Comparison of ENCODE assay signal across 9 cellular contexts in the genomic region with DNA sequence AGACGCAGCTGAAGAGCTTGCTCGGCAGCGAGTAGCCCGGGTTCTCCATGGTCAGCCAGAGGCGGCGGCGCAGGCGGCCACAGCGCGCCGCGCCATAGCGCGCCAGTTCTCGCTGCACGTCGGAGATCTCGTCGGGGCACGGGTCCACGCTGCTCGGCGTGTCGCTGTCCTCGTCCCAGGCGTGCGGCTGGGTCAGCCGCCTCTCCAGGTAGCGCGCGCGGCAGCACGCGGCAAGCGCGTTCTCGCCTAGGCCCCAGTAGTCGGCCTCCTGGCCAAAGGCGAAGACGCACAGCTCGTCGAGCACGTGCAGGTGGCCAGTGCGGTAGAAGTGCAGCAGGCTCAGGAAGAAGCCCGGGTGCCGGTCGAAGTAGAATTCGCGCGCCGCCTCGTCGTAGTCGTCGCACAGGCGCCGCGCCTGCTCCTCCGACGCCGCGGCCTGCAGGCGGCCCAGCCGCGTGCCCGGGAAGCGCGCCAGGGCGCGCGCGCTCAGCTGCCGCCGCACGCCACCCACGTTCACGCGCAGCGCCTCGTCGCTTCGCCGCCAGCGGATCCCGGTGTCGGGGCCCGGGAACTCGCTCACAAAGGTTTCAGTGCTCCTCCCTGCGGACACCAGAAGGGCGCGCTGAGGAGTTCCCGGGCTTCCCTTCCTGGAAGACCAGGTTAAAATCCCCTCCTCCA. TPM values are rescaled to one million over a fixed set of nuclear protein-coding genes. Genes with fewer than 3 reads are reported as not detected.
DNase-seq lines count a peak whose midpoint lies in the region; ATAC-seq, FAIRE-seq and TF ChIP-seq lines count a peak whose summit lies in the region.
"Had no signal": no experiment of that assay in that cellular context is flagged by ENCODE, and none has a peak within 500 bp of the region (broad histone marks: within the 10 kb centered on the region; RNA-seq: fewer than 3 reads in every experiment).

No MANE protein-coding gene starts in this region.

- CTCF ChIA-PET in AG04450 (lab: Charles Lee): interaction anchor here (1.8 to 7.3 kb wide), 10 partner anchors 11 to 673 kb away, joined by 8 to 275 read pairs (median 34); no protein-coding TSS in a partner anchor

- intact Hi-C loops in dendritic cell treated with granulocyte-macrophage colony-stimulating factor and Interleukin-4, amounts not matched to agents 40 ng/mL and 50 ng/mL, for 4 days (cut with micrococcal nuclease): loop anchor here (5.0 kb wide), 3 partner anchors 56 to 351 kb away; a partner anchor contains a TSS

- peaks cover 10% of the 10 kb centered on the region; the same call in 1 of the 2 replicates for H3K9me3 ChIP-seq in AG04450 (ENCODE audit: control insufficient read depth, insufficient read depth, low read length)

- peaks cover 57% of the 10 kb centered on the region for H3K27me3 Mint-ChIP-seq in dendritic cell treated with granulocyte-macrophage colony-stimulating factor and Interleukin-4, amounts not matched to agents 40 ng/mL and 50 ng/mL, for 4 days

- peaks cover 38% of the 10 kb centered on the region for H3K27me3 ChIP-seq in AG04450 (ENCODE audit: control insufficient read depth, insufficient read depth, low read length)

- POLR2A ChIA-PET in AG04450 (lab: Yijun Ruan, JAX): no interaction called here

- no peak overlapping the region for H3K27ac Mint-ChIP-seq in dendritic cell treated with granulocyte-macrophage colony-stimulating factor and Interleukin-4, amounts not matched to agents 40 ng/mL and 50 ng/mL, for 4 days

- TF ChIP-seq CTCF in AG04450 (IDR thresholded peaks at IDR 0.05; ENCODE audit: low read depth, low read length): peak; percentile 26

- H3K9me3 Mint-ChIP-seq in dendritic cell treated with granulocyte-macrophage colony-stimulating factor and Interleukin-4, amounts not matched to agents 40 ng/mL and 50 ng/mL, for 4 days: no peaks in the 10 kb centered on the region

- no peak overlapping the region for H3K27ac ChIP-seq in AG04450 (ENCODE audit: low read depth, low read length)

- no peak for FAIRE-seq in H54 (lab: Jason Lieb, UNC)

- H3K36me3 Mint-ChIP-seq in dendritic cell treated with granulocyte-macrophage colony-stimulating factor and Interleukin-4, amounts not matched to agents 40 ng/mL and 50 ng/mL, for 4 days (ENCODE audit: low read depth): no peaks in the 10 kb centered on the region

- H3K4me1 Mint-ChIP-seq in dendritic cell treated with granulocyte-macrophage colony-stimulating factor and Interleukin-4, amounts not matched to agents 40 ng/mL and 50 ng/mL, for 4 days (ENCODE audit: low read depth): peaks cover 15% of the 10 kb centered on the region

- no peak for ATAC-seq in GM18511 (IDR thresholded peaks at IDR 0.05; ENCODE audit: unreplicated experiment)
- no peak for ATAC-seq in GM21717 (IDR thresholded peaks at IDR 0.05; ENCODE audit: unreplicated experiment)

- no peak for TF ChIP-seq POLR2A in H54 (IDR thresholded peaks at IDR 0.05; ENCODE audit: low read depth, low read length)

- TF ChIP-seq EP300 in Ishikawa (IDR thresholded peaks at IDR 0.05; ENCODE audit: borderline replicate concordance): no peak

- DNase-seq in AG04450 (ENCODE audit: low read depth, low spot score): no peak
- DNase-seq in lung microvascular endothelial cell (ENCODE audit: low read depth in 2 of 2): peak; percentile 22 to 46
- no peak for DNase-seq in NCI-H446 treated with DMSO at 0.1 percent for 48 hours (lab: John Stamatoyannopoulos, UW)
- DNase-seq in H54 (ENCODE audit: insufficient read length, low spot score): no peak
- DNase-seq: GF-D8 had no signal

- H3K4me3 Mint-ChIP-seq in dendritic cell treated with granulocyte-macrophage colony-stimulating factor and Interleukin-4, amounts not matched to agents 40 ng/mL and 50 ng/mL, for 4 days: peak overlapping the region; percentile 9

- peak overlapping the region; percentile 37; the same call in 1 of the 2 replicates for H3K4me3 ChIP-seq in AG04450 (ENCODE audit: low read depth, low read length)

- no peak for TF ChIP-seq RAD21 in Ishikawa (IDR thresholded peaks at IDR 0.05; ENCODE audit: low read depth)

TF ChIP-seq in Ishikawa, 13 proteins besides CTCF, POLR2A, EP300 and RAD21:
- no peak for TF ChIP-seq CREB1 (IDR thresholded peaks at IDR 0.05; ENCODE audit: low read depth)
- TF ChIP-seq, protein P1, sequence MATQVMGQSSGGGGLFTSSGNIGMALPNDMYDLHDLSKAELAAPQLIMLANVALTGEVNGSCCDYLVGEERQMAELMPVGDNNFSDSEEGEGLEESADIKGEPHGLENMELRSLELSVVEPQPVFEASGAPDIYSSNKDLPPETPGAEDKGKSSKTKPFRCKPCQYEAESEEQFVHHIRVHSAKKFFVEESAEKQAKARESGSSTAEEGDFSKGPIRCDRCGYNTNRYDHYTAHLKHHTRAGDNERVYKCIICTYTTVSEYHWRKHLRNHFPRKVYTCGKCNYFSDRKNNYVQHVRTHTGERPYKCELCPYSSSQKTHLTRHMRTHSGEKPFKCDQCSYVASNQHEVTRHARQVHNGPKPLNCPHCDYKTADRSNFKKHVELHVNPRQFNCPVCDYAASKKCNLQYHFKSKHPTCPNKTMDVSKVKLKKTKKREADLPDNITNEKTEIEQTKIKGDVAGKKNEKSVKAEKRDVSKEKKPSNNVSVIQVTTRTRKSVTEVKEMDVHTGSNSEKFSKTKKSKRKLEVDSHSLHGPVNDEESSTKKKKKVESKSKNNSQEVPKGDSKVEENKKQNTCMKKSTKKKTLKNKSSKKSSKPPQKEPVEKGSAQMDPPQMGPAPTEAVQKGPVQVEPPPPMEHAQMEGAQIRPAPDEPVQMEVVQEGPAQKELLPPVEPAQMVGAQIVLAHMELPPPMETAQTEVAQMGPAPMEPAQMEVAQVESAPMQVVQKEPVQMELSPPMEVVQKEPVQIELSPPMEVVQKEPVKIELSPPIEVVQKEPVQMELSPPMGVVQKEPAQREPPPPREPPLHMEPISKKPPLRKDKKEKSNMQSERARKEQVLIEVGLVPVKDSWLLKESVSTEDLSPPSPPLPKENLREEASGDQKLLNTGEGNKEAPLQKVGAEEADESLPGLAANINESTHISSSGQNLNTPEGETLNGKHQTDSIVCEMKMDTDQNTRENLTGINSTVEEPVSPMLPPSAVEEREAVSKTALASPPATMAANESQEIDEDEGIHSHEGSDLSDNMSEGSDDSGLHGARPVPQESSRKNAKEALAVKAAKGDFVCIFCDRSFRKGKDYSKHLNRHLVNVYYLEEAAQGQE (IDR thresholded peaks at IDR 0.05; ENCODE audit: low read depth): no peak
- TF ChIP-seq, protein P2, sequence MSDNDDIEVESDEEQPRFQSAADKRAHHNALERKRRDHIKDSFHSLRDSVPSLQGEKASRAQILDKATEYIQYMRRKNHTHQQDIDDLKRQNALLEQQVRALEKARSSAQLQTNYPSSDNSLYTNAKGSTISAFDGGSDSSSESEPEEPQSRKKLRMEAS (IDR thresholded peaks at IDR 0.05): 0 out of 2 replicates have a peak, but pooled peaks have one; percentile 17
- TF ChIP-seq, protein P3, sequence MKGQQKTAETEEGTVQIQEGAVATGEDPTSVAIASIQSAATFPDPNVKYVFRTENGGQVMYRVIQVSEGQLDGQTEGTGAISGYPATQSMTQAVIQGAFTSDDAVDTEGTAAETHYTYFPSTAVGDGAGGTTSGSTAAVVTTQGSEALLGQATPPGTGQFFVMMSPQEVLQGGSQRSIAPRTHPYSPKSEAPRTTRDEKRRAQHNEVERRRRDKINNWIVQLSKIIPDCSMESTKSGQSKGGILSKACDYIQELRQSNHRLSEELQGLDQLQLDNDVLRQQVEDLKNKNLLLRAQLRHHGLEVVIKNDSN (IDR thresholded peaks at IDR 0.05): no peak
- no peak for TF ChIP-seq TEAD4 (IDR thresholded peaks at IDR 0.05)
- TF ChIP-seq TAF1 (IDR thresholded peaks at IDR 0.05; ENCODE audit: low read depth): no peak
TF ChIP-seq in Ishikawa: peak in this region for 1.

RNA-seq across cellular contexts. Expression of a gene that starts 2.7 kb away (rescaled TPM):
- 0.30 and 0.31 TPM in 2 replicates for polyA plus RNA-seq in AG04450 (2011; rRNA removed)
- 0.28 and 0.56 TPM in 2 replicates for polyA minus RNA-seq in AG04450 (2011; rRNA and poly(A)+ RNA removed)
- under 0.01 and 0.40 TPM in 2 replicates for total RNA-seq in lung microvascular endothelial cell

RNA-seq across cellular contexts. Expression of a gene that starts 16.7 kb away (rescaled TPM):
- not detected in 2 replicates for polyA plus RNA-seq in AG04450 (2011; rRNA removed)
- polyA minus RNA-seq in AG04450 (2011; rRNA and poly(A)+ RNA removed): not detected in 2 replicates
- total RNA-seq in lung microvascular endothelial cell: not detected in 2 replicates

RNA-seq across cellular contexts. Expression of a gene that starts 26.0 kb away (rescaled TPM):
- polyA plus RNA-seq in AG04450 (2011; rRNA removed): not detected in 2 replicates
- polyA minus RNA-seq in AG04450 (2011; rRNA and poly(A)+ RNA removed): not detected in 2 replicates
- not detected in 2 replicates for total RNA-seq in lung microvascular endothelial cell

Comparison
In these comparisons a context has a peak if more than half of its experiments do, and no peak if none do; other contexts are left out.
1. DNase-seq: peak in lung microvascular endothelial cell (2 of 2); none in AG04450 (single experiment), NCI-H446 treated with DMSO at 0.1 percent for 48 hours (single experiment) and H54 (single experiment).